In genomic region chr6:29961966-29962365, GRCh38 we compare ENCODE assay signal across 1 cellular context.
TF ChIP-seq lines count a peak whose summit lies in the region.

No MANE protein-coding gene starts in this region.

TF ChIP-seq in HepG2, 621 proteins besides CTCF, POLR2A, EP300 and RAD21 (continued from another document):
- TF ChIP-seq, protein P1, sequence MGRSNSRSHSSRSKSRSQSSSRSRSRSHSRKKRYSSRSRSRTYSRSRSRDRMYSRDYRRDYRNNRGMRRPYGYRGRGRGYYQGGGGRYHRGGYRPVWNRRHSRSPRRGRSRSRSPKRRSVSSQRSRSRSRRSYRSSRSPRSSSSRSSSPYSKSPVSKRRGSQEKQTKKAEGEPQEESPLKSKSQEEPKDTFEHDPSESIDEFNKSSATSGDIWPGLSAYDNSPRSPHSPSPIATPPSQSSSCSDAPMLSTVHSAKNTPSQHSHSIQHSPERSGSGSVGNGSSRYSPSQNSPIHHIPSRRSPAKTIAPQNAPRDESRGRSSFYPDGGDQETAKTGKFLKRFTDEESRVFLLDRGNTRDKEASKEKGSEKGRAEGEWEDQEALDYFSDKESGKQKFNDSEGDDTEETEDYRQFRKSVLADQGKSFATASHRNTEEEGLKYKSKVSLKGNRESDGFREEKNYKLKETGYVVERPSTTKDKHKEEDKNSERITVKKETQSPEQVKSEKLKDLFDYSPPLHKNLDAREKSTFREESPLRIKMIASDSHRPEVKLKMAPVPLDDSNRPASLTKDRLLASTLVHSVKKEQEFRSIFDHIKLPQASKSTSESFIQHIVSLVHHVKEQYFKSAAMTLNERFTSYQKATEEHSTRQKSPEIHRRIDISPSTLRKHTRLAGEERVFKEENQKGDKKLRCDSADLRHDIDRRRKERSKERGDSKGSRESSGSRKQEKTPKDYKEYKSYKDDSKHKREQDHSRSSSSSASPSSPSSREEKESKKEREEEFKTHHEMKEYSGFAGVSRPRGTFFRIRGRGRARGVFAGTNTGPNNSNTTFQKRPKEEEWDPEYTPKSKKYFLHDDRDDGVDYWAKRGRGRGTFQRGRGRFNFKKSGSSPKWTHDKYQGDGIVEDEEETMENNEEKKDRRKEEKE (IDR thresholded peaks at IDR 0.05), result no peak
